9 cellular contexts compared by ENCODE assay signal in genomic region chr1:206684478-206685255, GRCh38. TPM values are rescaled to one million over a fixed set of nuclear protein-coding genes. Genes with fewer than 3 reads are reported as not detected.
DNase-seq lines count a peak whose midpoint lies in the region; ATAC-seq, FAIRE-seq and TF ChIP-seq lines count a peak whose summit lies in the region.
"Had no signal": no experiment of that assay in that cellular context is flagged by ENCODE, and none has a peak within 500 bp of the region (broad histone marks: within the 10 kb centered on the region; RNA-seq: fewer than 3 reads in every experiment).

Gene MAPKAPK2 (plus strand): TSS chr1:206684905. CDS start chr1:206685230, 325 bp downstream.

- no peak for TF ChIP-seq RAD21 in Ishikawa (IDR thresholded peaks at IDR 0.05; ENCODE audit: low read depth)

- peaks cover 42% of the 10 kb centered on the region for H3K4me1 Mint-ChIP-seq in activated naive CD8-positive, alpha-beta T cell (ENCODE audit: low read depth)

- peak in 1 of 2 donors; percentile 51 for TF ChIP-seq POLR2A in thyroid gland (IDR thresholded peaks at IDR 0.05)

- 1% methylated on average over 33 to 71 of the region's 71 CpGs for WGBS in pancreas, 2 donors
- WGBS in thyroid gland, 2 donors = 1 to 8% methylated on average over 14 to 18 of the region's 71 CpGs

- no peak for TF ChIP-seq EP300 in Ishikawa (IDR thresholded peaks at IDR 0.05; ENCODE audit: borderline replicate concordance)

- H3K4me3 Mint-ChIP-seq in activated naive CD8-positive, alpha-beta T cell = peak within 1 kb of the TSS; percentile 99

- peak within 1 kb of the TSS; percentile 84 for H3K27ac Mint-ChIP-seq in activated naive CD8-positive, alpha-beta T cell

- peak; percentile 43 for ATAC-seq in GM19324 (IDR thresholded peaks at IDR 0.05; ENCODE audit: low FRiP score, unreplicated experiment)
- peak; percentile 82 for ATAC-seq in Right ventricle myocardium inferior
- ATAC-seq in pancreas = peak; percentile 68 to 84 (median 80)

- H3K9me3 ChIP-seq in BE2C (no peaks in the 10 kb centered on the region), pancreas (no peaks in the 10 kb centered on the region), thyroid gland (no peaks in the 10 kb centered on the region)

- H3K4me3 ChIP-seq in BE2C (ENCODE audit: low read depth, low read length) (peak within 1 kb of the TSS; percentile 93), pancreas (peak within 1 kb of the TSS; percentile 56 to 74 (median 64)), thyroid gland (replicated peaks in 1 of 3) (peak within 1 kb of the TSS; percentile 31 to 70 (median 58))

- H3K9me3 Mint-ChIP-seq in activated naive CD8-positive, alpha-beta T cell (ENCODE audit: low read depth) = no peaks in the 10 kb centered on the region

- DNase-seq in BE2C (peak; percentile 84), SKM-1 treated with dmso at 0.1 percent for 144 hours (lab: John Stamatoyannopoulos, UW; ENCODE audit: unreplicated experiment) (peak; percentile 56), Right ventricle myocardium inferior (ENCODE audit: missing footprints) (peak; percentile 94), pancreas (peak; percentile 62 to 92 (median 80)), thyroid gland (peak; percentile 75)

- H3K4me1 ChIP-seq in BE2C = no peaks in the 10 kb centered on the region; the same call in none of the 2 replicates
- H3K4me1 ChIP-seq in pancreas = peaks cover 23 to 29% (median 23%) of the 10 kb centered on the region in 3 donors
- peaks cover 24 to 37% of the 10 kb centered on the region in 2 donors for H3K4me1 ChIP-seq in thyroid gland

- H3K36me3 ChIP-seq in BE2C (no peaks in the 10 kb centered on the region), pancreas (no peaks in the 10 kb centered on the region), thyroid gland (no peaks in the 10 kb centered on the region)

- no peaks in the 10 kb centered on the region for H3K27me3 Mint-ChIP-seq in activated naive CD8-positive, alpha-beta T cell

- intact Hi-C loops in Right ventricle myocardium inferior (cut with DNase I) = no loop called here
- intact Hi-C loops in pancreas (cut with DNase I) = no loop called here
- intact Hi-C loops in thyroid gland (cut with DNase I) = no loop called here

- H3K36me3 Mint-ChIP-seq in activated naive CD8-positive, alpha-beta T cell = no peaks in the 10 kb centered on the region

- TF ChIP-seq CTCF in BE2C (IDR thresholded peaks at IDR 0.05; ENCODE audit: low read depth, low read length) (no peak), pancreas (IDR thresholded peaks at IDR 0.05) (no peak), thyroid gland (IDR thresholded peaks at IDR 0.05) (no peak)

- peak within 1 kb of the TSS; percentile 78 to 95 (median 89) for H3K27ac ChIP-seq in pancreas
- H3K27ac ChIP-seq in thyroid gland = peak within 1 kb of the TSS; percentile 89 to 97 (median 89)

- H3K27me3 ChIP-seq in BE2C (peaks cover 21% of the 10 kb centered on the region), pancreas (no peaks in the 10 kb centered on the region), thyroid gland (no peaks in the 10 kb centered on the region)

- no peak for FAIRE-seq in pancreas (lab: Jason Lieb, UNC)
- FAIRE-seq: TTC549 had no signal

TF ChIP-seq in Ishikawa, 13 proteins besides CTCF, POLR2A, EP300 and RAD21:
- TF ChIP-seq NFIC (IDR thresholded peaks at IDR 0.05) = no peak
- TF ChIP-seq EGR1 (IDR thresholded peaks at IDR 0.05) = no peak
- TF ChIP-seq TEAD4 (IDR thresholded peaks at IDR 0.05) = no peak
- no peak for TF ChIP-seq ZBTB7A (IDR thresholded peaks at IDR 0.05; ENCODE audit: low read depth)
- TF ChIP-seq MAX (IDR thresholded peaks at IDR 0.05) = no peak
- TF ChIP-seq CREB1 (IDR thresholded peaks at IDR 0.05; ENCODE audit: low read depth) = peak; percentile 52; the same call in 1 of the 2 replicates
- TF ChIP-seq TAF1 (IDR thresholded peaks at IDR 0.05; ENCODE audit: low read depth) = peak; percentile 38; the same call in 1 of the 2 replicates
- no peak for TF ChIP-seq YY1 (IDR thresholded peaks at IDR 0.05; ENCODE audit: low read depth)
- no peak for TF ChIP-seq TCF12 (IDR thresholded peaks at IDR 0.05; ENCODE audit: low read depth)
- TF ChIP-seq REST (IDR thresholded peaks at IDR 0.05; ENCODE audit: low read depth) = no peak

RNA-seq across cellular contexts. Expression of gene MAPKAPK2, which starts in this region (rescaled TPM):
- 37.2 TPM for polyA plus RNA-seq in BE2C (2012; ENCODE audit: insufficient read depth, insufficient read length, low read depth)
- total RNA-seq in Right ventricle myocardium inferior (214 TPM), pancreas (10 to 100 TPM; 28.3 to 55.7 (median 30.8) TPM), thyroid gland (10 to 100 TPM; 48.5 to 64.0 (median 59.9) TPM)
- 10 to 100 TPM; 38.8 to 48.9 TPM for polyA plus RNA-seq in pancreas

Comparison
In these comparisons a context has a peak if more than half of its experiments do, and no peak if none do; other contexts are left out.
1. Peak in every context shown above with its lines: DNase-seq, ATAC-seq, H3K4me3 ChIP-seq and H3K27ac ChIP-seq.